ENCODE assay signal across 8 cellular contexts in the genomic region with DNA sequence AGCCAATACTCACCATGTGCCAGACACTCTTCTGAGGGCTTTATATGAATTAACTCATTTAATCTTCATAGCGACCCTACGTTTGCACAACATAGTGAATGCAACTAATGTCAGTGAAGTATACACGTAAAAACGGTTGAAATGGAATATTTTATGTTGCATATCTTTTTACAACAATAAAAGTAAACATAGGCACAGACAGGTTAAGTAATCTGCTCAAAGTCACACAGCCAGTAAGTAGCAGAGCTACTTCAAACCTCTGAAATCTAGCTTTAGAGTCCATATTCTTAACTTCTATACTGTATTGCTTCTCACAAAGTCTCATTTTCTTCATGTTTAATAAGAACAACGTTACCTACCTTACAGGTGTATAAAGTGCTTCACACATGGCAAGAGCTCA. TPM values are rescaled to one million over a fixed set of nuclear protein-coding genes. Genes with fewer than 3 reads are reported as not detected.
DNase-seq lines count a peak whose midpoint lies in the region; ATAC-seq and TF ChIP-seq lines count a peak whose summit lies in the region.

No MANE protein-coding gene starts in this region.

- peaks cover 15 to 33% of the 10 kb centered on the region in 2 donors for H3K4me1 Mint-ChIP-seq in effector memory CD8-positive, alpha-beta T cell (ENCODE audit: low read depth in 2 of 2)
- H3K4me1 Mint-ChIP-seq in osteocyte (ENCODE audit: unreplicated experiment), result peaks cover 28% of the 10 kb centered on the region

- H3K9me3 Mint-ChIP-seq in effector memory CD8-positive, alpha-beta T cell, result no peaks in the 10 kb centered on the region
- H3K9me3 Mint-ChIP-seq in osteocyte (ENCODE audit: unreplicated experiment), result no peaks in the 10 kb centered on the region

- peak overlapping the region in 1 of 2 donors; percentile 14 for H3K27ac Mint-ChIP-seq in effector memory CD8-positive, alpha-beta T cell
- H3K27ac Mint-ChIP-seq in osteocyte (ENCODE audit: unreplicated experiment), result peak overlapping the region; percentile 31

- ATAC-seq in effector memory CD8-positive, alpha-beta T cell (replicated peaks), result no peak
- ATAC-seq in GM18505 (IDR thresholded peaks at IDR 0.05; ENCODE audit: unreplicated experiment), result no peak

- CTCF ChIA-PET in OCI-LY7 (lab: Charles Lee; ENCODE audit: unreplicated experiment), result no interaction called here

- H3K36me3 Mint-ChIP-seq in effector memory CD8-positive, alpha-beta T cell (ENCODE audit: insufficient read depth), result peaks cover 40% of the 10 kb centered on the region
- H3K36me3 Mint-ChIP-seq in osteocyte (ENCODE audit: unreplicated experiment), result no peaks in the 10 kb centered on the region

- H4K20me1 ChIP-seq in OCI-LY7 (ENCODE audit: insufficient read depth, low read length), result peaks cover 12% of the 10 kb centered on the region

- peak overlapping the region; percentile 57 to 93 for H3K4me3 Mint-ChIP-seq in effector memory CD8-positive, alpha-beta T cell
- H3K4me3 Mint-ChIP-seq in osteocyte (ENCODE audit: unreplicated experiment), result peak overlapping the region; percentile 94

- H3K36me3 ChIP-seq in GM06990 (ENCODE audit: control insufficient read depth, insufficient read depth, low read length) (peaks cover 4% of the 10 kb centered on the region), OCI-LY7 (ENCODE audit: insufficient read depth, low read length) (peaks cover 39% of the 10 kb centered on the region)

- no peak overlapping the region for H3K27ac ChIP-seq in OCI-LY7 (ENCODE audit: low read depth, low read length, poor library complexity, severe bottlenecking)

- no peak overlapping the region for H2AFZ ChIP-seq in OCI-LY7 (ENCODE audit: low read length)

- no peaks in the 10 kb centered on the region for H3K9me2 ChIP-seq in OCI-LY7 (ENCODE audit: insufficient read depth, low read length)

- intact Hi-C loops in OCI-LY7 (cut with micrococcal nuclease; ENCODE audit: unreplicated experiment), result no loop called here

- no peak for TF ChIP-seq POLR2A in GM18505 (IDR thresholded peaks at IDR 0.05; ENCODE audit: borderline replicate concordance, extremely low read depth, insufficient read depth, insufficient read length)

- POLR2A ChIA-PET in OCI-LY7 (lab: Charles Lee), result interaction anchor here (0.7 to 6.7 kb wide), 7 partner anchors 11 to 51 kb away, joined by 3 to 72 read pairs (median 4); no protein-coding TSS in a partner anchor

- no peaks in the 10 kb centered on the region for H3K27me3 Mint-ChIP-seq in effector memory CD8-positive, alpha-beta T cell
- no peaks in the 10 kb centered on the region for H3K27me3 Mint-ChIP-seq in osteocyte (ENCODE audit: unreplicated experiment)

- H3K9me3 ChIP-seq in OCI-LY7 (ENCODE audit: low read length), result no peaks in the 10 kb centered on the region

- no peak for DNase-seq in GM06990 (ENCODE audit: extremely low read depth, insufficient read length)
- no peak for DNase-seq in OCI-LY7 (ENCODE audit: low spot score)
- no peak for DNase-seq in effector memory CD8-positive, alpha-beta T cell
- no peak for DNase-seq in osteocyte (ENCODE audit: extremely low spot score, unreplicated experiment)
- DNase-seq in kidney tubule cell (ENCODE audit: low spot score), result no peak
- no peak for DNase-seq in DMS153 treated with DMSO at 0.1 percent for 48 hours (lab: John Stamatoyannopoulos, UW; ENCODE audit: unreplicated experiment)
- DNase-seq in NCI-H128 (lab: John Stamatoyannopoulos, UW; ENCODE audit: unreplicated experiment), result no peak

- TF ChIP-seq CTCF in GM06990 (IDR thresholded peaks at IDR 0.05; ENCODE audit: insufficient read depth, low read length, poor library complexity, severe bottlenecking), result no peak
- no peak for TF ChIP-seq CTCF in OCI-LY7 (conservative IDR thresholded peaks at IDR 0.05; ENCODE audit: low read length)
- TF ChIP-seq CTCF in osteocyte (IDR thresholded peaks at IDR 0.05), result no peak

- peaks cover 28% of the 10 kb centered on the region for H3K4me1 ChIP-seq in OCI-LY7 (ENCODE audit: insufficient read depth, low read length, poor library complexity, severe bottlenecking)

- H3K4me2 ChIP-seq in OCI-LY7 (ENCODE audit: low read length), result peak overlapping the region; percentile 92

- peak overlapping the region; percentile 74 for H3K4me3 ChIP-seq in GM06990 (replicated peaks; ENCODE audit: low read depth, low read length)
- H3K4me3 ChIP-seq in OCI-LY7 (ENCODE audit: low read depth, low read length, poor library complexity, severe bottlenecking), result peak overlapping the region; percentile 89

- no TSS peak for BruUV-seq in OCI-LY7 (replicated peaks; lab: Mats Ljungman, UMichigan)

- peaks cover 75% of the 10 kb centered on the region for H3K79me2 ChIP-seq in OCI-LY7 (ENCODE audit: insufficient read depth, low read depth, low read length)

- H3K27me3 ChIP-seq in GM06990 (replicated peaks; ENCODE audit: control insufficient read depth, insufficient read depth, low read length), result no peaks in the 10 kb centered on the region

RNA-seq across cellular contexts. Expression of a gene that starts 1.6 kb away (rescaled TPM):
- 41.4 and 47.0 TPM in 2 replicates for total RNA-seq in OCI-LY7 (2014; rRNA removed; shearing (Covaris generic))
- total RNA-seq in OCI-LY7 (2022) (87.6 and 93.6 TPM in 2 replicates), osteocyte (201 and 202 TPM in 2 replicates)

RNA-seq across cellular contexts. Expression of a gene that starts 34.0 kb away (rescaled TPM):
- total RNA-seq in OCI-LY7 (2014; rRNA removed; shearing (Covaris generic)), result 17.1 and 23.0 TPM in 2 replicates
- 41.3 and 42.5 TPM in 2 replicates for total RNA-seq in OCI-LY7 (2022)
- total RNA-seq in osteocyte, result 30.1 and 31.0 TPM in 2 replicates

RNA-seq across cellular contexts. Expression of a gene that starts 56.4 kb away (rescaled TPM):
- 5.3 and 10.3 TPM in 2 replicates for total RNA-seq in OCI-LY7 (2014; rRNA removed; shearing (Covaris generic))
- total RNA-seq in OCI-LY7 (2022) (6.6 and 8.7 TPM in 2 replicates), osteocyte (4.4 and 4.7 TPM in 2 replicates)
